ENCODE assay signal across 1 cellular context in the genomic region with DNA sequence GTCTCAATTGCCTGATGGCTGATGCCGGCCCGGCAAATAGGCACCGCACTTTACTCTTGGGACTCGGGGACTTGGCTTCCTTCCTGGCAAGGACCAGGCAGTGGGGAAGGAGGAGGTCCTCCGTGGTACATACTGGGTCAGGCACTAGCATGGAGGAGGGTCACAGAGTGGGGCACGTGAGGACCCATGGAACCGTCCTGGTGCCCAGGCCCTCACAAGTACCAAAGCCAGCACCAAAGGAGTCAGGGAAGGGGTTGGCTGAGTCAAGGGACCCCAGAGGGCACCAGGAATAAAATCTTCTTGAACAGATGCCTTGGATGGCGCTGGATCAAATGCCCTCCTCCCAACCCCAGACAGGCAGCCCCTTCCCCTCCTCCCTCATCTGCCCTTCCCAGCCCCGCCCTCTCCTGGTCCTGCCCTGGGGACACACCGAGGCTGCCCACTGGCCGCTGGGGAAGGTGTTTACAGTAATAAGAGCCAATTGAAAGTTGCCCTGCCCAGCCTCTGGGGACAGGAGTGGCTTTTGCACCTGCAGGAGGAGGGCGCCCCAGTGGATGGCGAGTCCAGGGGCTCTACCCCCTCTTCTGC.
A peak's percentile ranks its signal among the peaks of the same experiment; 100 is the strongest.
TF ChIP-seq lines count a peak whose summit lies in the region.

No MANE protein-coding gene starts in this region.

TF ChIP-seq in GM23338, 12 proteins besides CTCF, POLR2A, EP300 and RAD21:
- TF ChIP-seq POLR2AphosphoS5 (IDR thresholded peaks at IDR 0.05; ENCODE audit: low read depth) = 0 out of 2 replicates have a peak, but pooled peaks have one; percentile 45
- TF ChIP-seq, protein P1, sequence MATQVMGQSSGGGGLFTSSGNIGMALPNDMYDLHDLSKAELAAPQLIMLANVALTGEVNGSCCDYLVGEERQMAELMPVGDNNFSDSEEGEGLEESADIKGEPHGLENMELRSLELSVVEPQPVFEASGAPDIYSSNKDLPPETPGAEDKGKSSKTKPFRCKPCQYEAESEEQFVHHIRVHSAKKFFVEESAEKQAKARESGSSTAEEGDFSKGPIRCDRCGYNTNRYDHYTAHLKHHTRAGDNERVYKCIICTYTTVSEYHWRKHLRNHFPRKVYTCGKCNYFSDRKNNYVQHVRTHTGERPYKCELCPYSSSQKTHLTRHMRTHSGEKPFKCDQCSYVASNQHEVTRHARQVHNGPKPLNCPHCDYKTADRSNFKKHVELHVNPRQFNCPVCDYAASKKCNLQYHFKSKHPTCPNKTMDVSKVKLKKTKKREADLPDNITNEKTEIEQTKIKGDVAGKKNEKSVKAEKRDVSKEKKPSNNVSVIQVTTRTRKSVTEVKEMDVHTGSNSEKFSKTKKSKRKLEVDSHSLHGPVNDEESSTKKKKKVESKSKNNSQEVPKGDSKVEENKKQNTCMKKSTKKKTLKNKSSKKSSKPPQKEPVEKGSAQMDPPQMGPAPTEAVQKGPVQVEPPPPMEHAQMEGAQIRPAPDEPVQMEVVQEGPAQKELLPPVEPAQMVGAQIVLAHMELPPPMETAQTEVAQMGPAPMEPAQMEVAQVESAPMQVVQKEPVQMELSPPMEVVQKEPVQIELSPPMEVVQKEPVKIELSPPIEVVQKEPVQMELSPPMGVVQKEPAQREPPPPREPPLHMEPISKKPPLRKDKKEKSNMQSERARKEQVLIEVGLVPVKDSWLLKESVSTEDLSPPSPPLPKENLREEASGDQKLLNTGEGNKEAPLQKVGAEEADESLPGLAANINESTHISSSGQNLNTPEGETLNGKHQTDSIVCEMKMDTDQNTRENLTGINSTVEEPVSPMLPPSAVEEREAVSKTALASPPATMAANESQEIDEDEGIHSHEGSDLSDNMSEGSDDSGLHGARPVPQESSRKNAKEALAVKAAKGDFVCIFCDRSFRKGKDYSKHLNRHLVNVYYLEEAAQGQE (IDR thresholded peaks at IDR 0.05; ENCODE audit: unreplicated experiment) = no peak
TF ChIP-seq in GM23338: peak in this region for 1.
